ENCODE assay signal across 10 cellular contexts in the genomic region with DNA sequence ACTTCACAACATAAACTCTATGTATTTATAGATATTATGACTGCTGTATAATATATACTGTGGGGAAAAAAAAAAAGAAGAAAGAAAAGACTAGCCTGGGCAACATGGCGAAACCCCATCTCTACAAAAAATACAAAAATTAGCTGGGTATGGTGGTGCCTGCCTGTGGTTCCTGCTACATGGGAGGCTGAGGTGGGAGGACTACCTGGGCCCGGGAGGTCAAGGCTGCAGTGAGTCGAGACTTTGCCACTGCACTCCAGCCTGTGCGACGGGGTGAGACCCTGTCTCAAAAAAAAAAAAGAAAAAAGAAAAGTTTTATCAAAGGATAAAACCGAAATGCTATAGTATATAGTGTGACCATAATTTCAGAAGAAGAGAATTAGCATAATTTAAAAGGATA. TPM values are rescaled to one million over a fixed set of nuclear protein-coding genes. Genes with fewer than 3 reads are reported as not detected.
A peak's percentile ranks its signal among the peaks of the same experiment; 100 is the strongest.
DNase-seq lines count a peak whose midpoint lies in the region; ATAC-seq, FAIRE-seq and TF ChIP-seq lines count a peak whose summit lies in the region.
"Had no signal": no experiment of that assay in that cellular context is flagged by ENCODE, and none has a peak within 500 bp of the region (broad histone marks: within the 10 kb centered on the region; RNA-seq: fewer than 3 reads in every experiment).

No MANE protein-coding gene starts in this region.

- H4K20me1 ChIP-seq in astrocyte (ENCODE audit: insufficient read depth, low read length), result peaks cover 54% of the 10 kb centered on the region

- FAIRE-seq in astrocyte (lab: Jason Lieb, UNC), result no peak

- H3K27me3 Mint-ChIP-seq in astrocyte (ENCODE audit: low read depth, unreplicated experiment), result no peaks in the 10 kb centered on the region

- H3K36me3 ChIP-seq in cardiac muscle cell (no peaks in the 10 kb centered on the region), astrocyte (ENCODE audit: insufficient read depth, low read length) (no peaks in the 10 kb centered on the region), lower lobe of right lung (peaks cover 9% of the 10 kb centered on the region), upper lobe of left lung (no peaks in the 10 kb centered on the region)

- H3K4me3 ChIP-seq in cardiac muscle cell (peak overlapping the region; percentile 62), astrocyte (ENCODE audit: insufficient read depth, low read depth, low read length) (peak overlapping the region; percentile 52), lower lobe of right lung (peak overlapping the region; percentile 90), upper lobe of left lung (peak overlapping the region in 3 of 4 donors; percentile 86 to 96 (median 91))

- ATAC-seq in left cardiac atrium (no peak), lower lobe of right lung (no peak), upper lobe of left lung (ENCODE audit: low FRiP score in 2 of 2) (no peak), GM21390 (IDR thresholded peaks at IDR 0.05; ENCODE audit: unreplicated experiment) (no peak)

- TF ChIP-seq POLR2A in upper lobe of left lung (IDR thresholded peaks at IDR 0.05), result no peak

- no peaks in the 10 kb centered on the region for H3K27me3 ChIP-seq in cardiac muscle cell
- H3K27me3 ChIP-seq in astrocyte (ENCODE audit: insufficient read depth, low read length), result no peaks in the 10 kb centered on the region
- no peaks in the 10 kb centered on the region for H3K27me3 ChIP-seq in lower lobe of right lung (ENCODE audit: low read depth)
- H3K27me3 ChIP-seq in upper lobe of left lung, result no peaks in the 10 kb centered on the region

- DNase-seq in cardiac muscle cell (ENCODE audit: low read depth in 1 of 2, low spot score in 1 of 2) (no peak), left cardiac atrium (no peak), astrocyte (ENCODE audit: low read depth) (no peak), lower lobe of right lung (no peak), upper lobe of left lung (no peak), posterior cingulate gyrus (no peak)
- no peak for DNase-seq in activated effector memory CD4-positive, alpha-beta T cell treated with Interleukin-2 at 50 U/mL for 16 hours
- DNase-seq: mesendoderm, SIG-M5 had no signal

- peak overlapping the region; percentile 96 for H3K4me2 ChIP-seq in astrocyte (ENCODE audit: low read length)

- no peaks in the 10 kb centered on the region for H3K9me3 Mint-ChIP-seq in astrocyte (ENCODE audit: unreplicated experiment)

- WGBS in upper lobe of left lung, 2 donors, result 85 to 88% methylated on average over 6 of the region's 6 CpGs

- TF ChIP-seq CTCF in cardiac muscle cell (IDR thresholded peaks at IDR 0.05; ENCODE audit: low read depth, low read length) (no peak), astrocyte (IDR thresholded peaks at IDR 0.05; ENCODE audit: insufficient read depth, low read depth, low read length) (no peak), lower lobe of right lung (IDR thresholded peaks at IDR 0.05) (no peak), upper lobe of left lung (IDR thresholded peaks at IDR 0.05) (no peak)

- peaks cover 3% of the 10 kb centered on the region for H3K36me3 Mint-ChIP-seq in astrocyte (ENCODE audit: low read depth, unreplicated experiment)

- intact Hi-C loops in left cardiac atrium (cut with DNase I), result loop anchor here in 1 of 2 donors (5.0 kb wide), 1 partner anchor 63 kb away; no protein-coding TSS in a partner anchor
- intact Hi-C loops in lower lobe of right lung (cut with DNase I), result no loop called here
- intact Hi-C loops in posterior cingulate gyrus (cut with DNase I), result loop anchor here (5.0 kb wide), 1 partner anchor 93 kb away; the partner anchor contains the start of gene GNPAT

- H3K9ac ChIP-seq in astrocyte (ENCODE audit: low read length), result peak overlapping the region; percentile 32

- peak overlapping the region; percentile 97 for H3K4me3 Mint-ChIP-seq in astrocyte (ENCODE audit: unreplicated experiment)

- no peak overlapping the region for H2AFZ ChIP-seq in astrocyte (ENCODE audit: low read depth, low read length)

- no peaks in the 10 kb centered on the region for H3K9me3 ChIP-seq in cardiac muscle cell (ENCODE audit: low read depth)
- H3K9me3 ChIP-seq in astrocyte (ENCODE audit: insufficient read depth, low read depth, low read length), result no peaks in the 10 kb centered on the region
- H3K9me3 ChIP-seq in lower lobe of right lung, result no peaks in the 10 kb centered on the region
- no peaks in the 10 kb centered on the region for H3K9me3 ChIP-seq in upper lobe of left lung

- H3K4me1 ChIP-seq in cardiac muscle cell (ENCODE audit: low read depth) (peaks cover 43% of the 10 kb centered on the region), astrocyte (ENCODE audit: insufficient read depth, low read length) (peaks cover 41% of the 10 kb centered on the region), lower lobe of right lung (peaks cover 58% of the 10 kb centered on the region), upper lobe of left lung (peaks cover 52 to 61% (median 55%) of the 10 kb centered on the region in 4 donors)

- H3K27ac Mint-ChIP-seq in astrocyte (ENCODE audit: unreplicated experiment), result no peak overlapping the region

- no peak for TF ChIP-seq EP300 in upper lobe of left lung (IDR thresholded peaks at IDR 0.05)

- H3K4me1 Mint-ChIP-seq in astrocyte (ENCODE audit: low read depth, unreplicated experiment), result peaks cover 30% of the 10 kb centered on the region

- H3K27ac ChIP-seq in cardiac muscle cell (no peak overlapping the region), astrocyte (ENCODE audit: low read depth, low read length) (no peak overlapping the region), lower lobe of right lung (no peak overlapping the region), upper lobe of left lung (no peak overlapping the region)

- peaks cover 80% of the 10 kb centered on the region for H3K79me2 ChIP-seq in astrocyte (ENCODE audit: insufficient read depth, low read length)

RNA-seq across cellular contexts. Expression of gene EXOC8, which starts 2.7 kb away (rescaled TPM):
- 10.3 and 12.6 TPM in 2 replicates for total RNA-seq in cardiac muscle cell
- polyA plus RNA-seq in cardiac muscle cell, result 3.2 and 4.9 TPM in 2 replicates
- 10 to 100 TPM; 12.0 to 17.0 TPM for total RNA-seq in left cardiac atrium
- 14.7 and 15.2 TPM in 2 replicates for total RNA-seq in astrocyte
- total RNA-seq in lower lobe of right lung, result 20.6 TPM
- 10 to 100 TPM; 16.3 to 24.7 (median 17.5) TPM for total RNA-seq in upper lobe of left lung

RNA-seq across cellular contexts. Expression of gene SPRTN, which starts 3.1 kb away (rescaled TPM):
- 15.2 and 30.8 TPM in 2 replicates for total RNA-seq in cardiac muscle cell
- polyA plus RNA-seq in cardiac muscle cell, result 10.7 and 13.4 TPM in 2 replicates
- total RNA-seq in left cardiac atrium, result 1 to 10 TPM; 6.8 to 7.7 TPM
- total RNA-seq in astrocyte, result 13.6 and 15.9 TPM in 2 replicates
- 8.9 TPM for total RNA-seq in lower lobe of right lung
- total RNA-seq in upper lobe of left lung, result 10 to 100 TPM in 4 of 6 donors, 1 to 10 TPM in 2; 8.8 to 30.9 (median 17.2) TPM
